In the genomic region with DNA sequence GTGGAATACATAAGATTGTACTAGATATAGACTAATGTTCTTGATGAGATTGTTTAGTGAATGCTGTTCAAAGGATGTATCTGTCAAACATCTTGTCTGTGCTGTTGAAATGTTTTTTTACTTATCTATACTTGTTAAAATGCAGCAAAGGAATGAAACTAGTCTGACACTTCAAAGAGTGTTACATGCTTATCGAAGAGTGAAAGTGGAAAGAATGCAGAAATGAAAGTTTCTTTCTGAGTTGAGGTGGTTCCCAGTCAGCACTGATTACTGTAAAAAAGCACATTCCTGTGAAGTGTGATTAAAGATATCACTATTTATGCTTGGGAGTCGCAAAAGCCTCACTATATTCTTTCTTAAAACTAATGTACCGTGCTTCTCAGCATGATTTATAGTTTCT, we compare ENCODE assay signal across 13 cellular contexts.
A peak's percentile ranks its signal among the peaks of the same experiment; 100 is the strongest.
DNase-seq lines count a peak whose midpoint lies in the region; ATAC-seq and TF ChIP-seq lines count a peak whose summit lies in the region.
"Had no signal": no experiment of that assay in that cellular context is flagged by ENCODE, and none has a peak within 500 bp of the region (broad histone marks: within the 10 kb centered on the region; RNA-seq: fewer than 3 reads in every experiment).

No MANE protein-coding gene starts in this region.

- ATAC-seq in HG02852 (IDR thresholded peaks at IDR 0.05; ENCODE audit: unreplicated experiment) (peak; percentile 97), body of pancreas (no peak), GM21390 (IDR thresholded peaks at IDR 0.05; ENCODE audit: unreplicated experiment) (no peak)
- peak; percentile 95 to 96 for ATAC-seq in stimulated activated naive B cell treated with anti-CD40 and anti-IgM and Interleukin-4, amounts not matched to agents 10 μg/mL and 1 μg/mL and 100 μg/mL, for 72 hours (replicated peaks)
- ATAC-seq: GM23338 had no signal

- no peak for TF ChIP-seq EP300 in sigmoid colon (IDR thresholded peaks at IDR 0.05)

- dilution Hi-C loops in mammary epithelial cell (cut with HindIII; ENCODE audit: low sequenced_read_pairs) = no loop called here

- 19% methylated on average over 3 of the region's 3 CpGs for WGBS in mammary epithelial cell (ENCODE audit: low coverage, missing lambda C conversion rate)
- 32 to 35% methylated on average over 3 of the region's 3 CpGs for WGBS in body of pancreas, 2 donors
- 50 to 70% methylated on average over 3 of the region's 3 CpGs for WGBS in sigmoid colon, 2 donors

- BruUV-seq in MCF 10A (replicated peaks; lab: Mats Ljungman, UMichigan) (no TSS peak), mammary epithelial cell (replicated peaks; lab: Mats Ljungman, UMichigan) (no TSS peak)

- CTCF ChIA-PET in MCF 10A (lab: Yijun Ruan, JAX) = interaction anchor here (0.7 kb wide), 1 partner anchor 611 kb away, joined by 3 read pairs; no protein-coding TSS in a partner anchor
- CTCF ChIA-PET in mammary epithelial cell (lab: Charles Lee; ENCODE audit: low non-redundant PET) = no interaction called here

- no peaks in the 10 kb centered on the region for H3K79me2 ChIP-seq in mammary epithelial cell (ENCODE audit: insufficient read depth, low read length)

- H3K36me3 Mint-ChIP-seq in MCF 10A (ENCODE audit: insufficient read depth, unreplicated experiment) = no peaks in the 10 kb centered on the region
- H3K36me3 Mint-ChIP-seq in stimulated activated naive B cell treated with anti-CD40 and anti-IgM and Interleukin-4, amounts not matched to agents 10 μg/mL and 1 μg/mL and 100 μg/mL, for 72 hours = no peaks in the 10 kb centered on the region

- H3K27me3 Mint-ChIP-seq in MCF 10A (ENCODE audit: insufficient read depth, unreplicated experiment) = no peaks in the 10 kb centered on the region
- no peaks in the 10 kb centered on the region for H3K27me3 Mint-ChIP-seq in stimulated activated naive B cell treated with anti-CD40 and anti-IgM and Interleukin-4, amounts not matched to agents 10 μg/mL and 1 μg/mL and 100 μg/mL, for 72 hours

- H3K4me2 ChIP-seq in mammary epithelial cell (ENCODE audit: insufficient read depth, low read depth, low read length) = no peak overlapping the region
- H3K4me2 ChIP-seq: GM23338 had no signal

- no peak overlapping the region for H3K9ac ChIP-seq in mammary epithelial cell (ENCODE audit: insufficient read depth, low read length)

- TF ChIP-seq POLR2A in body of pancreas (IDR thresholded peaks at IDR 0.05) (no peak), sigmoid colon (IDR thresholded peaks at IDR 0.05) (no peak)

- H3K4me3 Mint-ChIP-seq in MCF 10A (ENCODE audit: unreplicated experiment) = peak overlapping the region; percentile 40
- H3K4me3 Mint-ChIP-seq in stimulated activated naive B cell treated with anti-CD40 and anti-IgM and Interleukin-4, amounts not matched to agents 10 μg/mL and 1 μg/mL and 100 μg/mL, for 72 hours = no peak overlapping the region
- H3K4me3 Mint-ChIP-seq: GM23338 had no signal

- no peaks in the 10 kb centered on the region for H3K9me3 Mint-ChIP-seq in MCF 10A (ENCODE audit: unreplicated experiment)
- H3K9me3 Mint-ChIP-seq in stimulated activated naive B cell treated with anti-CD40 and anti-IgM and Interleukin-4, amounts not matched to agents 10 μg/mL and 1 μg/mL and 100 μg/mL, for 72 hours = no peaks in the 10 kb centered on the region
- H3K9me3 Mint-ChIP-seq: GM23338 had no signal

- H4K20me1 ChIP-seq in mammary epithelial cell (ENCODE audit: insufficient read depth, low read length) = no peaks in the 10 kb centered on the region

- H3K27ac ChIP-seq in mammary epithelial cell (ENCODE audit: insufficient read depth, low read depth, low read length) (no peak overlapping the region), body of pancreas (no peak overlapping the region), sigmoid colon (no peak overlapping the region)

- no peak overlapping the region for H2AFZ ChIP-seq in mammary epithelial cell (ENCODE audit: low read depth, low read length)
- H2AFZ ChIP-seq: GM23338 had no signal

- peak overlapping the region; percentile 5 for H3K27ac Mint-ChIP-seq in MCF 10A (ENCODE audit: low read depth, unreplicated experiment)
- no peak overlapping the region for H3K27ac Mint-ChIP-seq in stimulated activated naive B cell treated with anti-CD40 and anti-IgM and Interleukin-4, amounts not matched to agents 10 μg/mL and 1 μg/mL and 100 μg/mL, for 72 hours
- H3K27ac Mint-ChIP-seq: GM23338 had no signal

- peaks cover 6% of the 10 kb centered on the region for H3K4me1 Mint-ChIP-seq in MCF 10A (ENCODE audit: insufficient read depth, unreplicated experiment)
- no peaks in the 10 kb centered on the region for H3K4me1 Mint-ChIP-seq in stimulated activated naive B cell treated with anti-CD40 and anti-IgM and Interleukin-4, amounts not matched to agents 10 μg/mL and 1 μg/mL and 100 μg/mL, for 72 hours
- H3K4me1 Mint-ChIP-seq: GM23338 had no signal

- H3K9me3 ChIP-seq in mammary epithelial cell (replicated peaks; ENCODE audit: insufficient read depth, low read length) = peaks cover 12% of the 10 kb centered on the region
- no peaks in the 10 kb centered on the region for H3K9me3 ChIP-seq in body of pancreas
- no peaks in the 10 kb centered on the region for H3K9me3 ChIP-seq in sigmoid colon

- in situ Hi-C loops in mammary epithelial cell (cut with MboI; ENCODE audit: low sequenced_read_pairs in 2 of 2) = no loop called here

- TF ChIP-seq CTCF in MCF 10A (IDR thresholded peaks at IDR 0.05; ENCODE audit: unreplicated experiment) (no peak), mammary epithelial cell (conservative IDR thresholded peaks at IDR 0.05 in 1 of 2, IDR thresholded peaks at IDR 0.05 in 1 of 2; ENCODE audit: extremely low read depth in 1 of 2, insufficient read depth in 1 of 2, low read depth in 1 of 2, low read length in 2 of 2) (no peak), body of pancreas (IDR thresholded peaks at IDR 0.05) (no peak), sigmoid colon (IDR thresholded peaks at IDR 0.05) (no peak)

- DNase-seq in MCF 10A (ENCODE audit: unreplicated experiment) (no peak), mammary epithelial cell (no peak), OCI-M1 (lab: John Stamatoyannopoulos, UW) (peak; percentile 54), body of pancreas (no peak), sigmoid colon (no peak)
- DNase-seq in stimulated activated naive B cell treated with anti-CD40 and anti-IgM and Interleukin-4, amounts not matched to agents 10 μg/mL and 1 μg/mL and 100 μg/mL, for 72 hours = no peak
- DNase-seq: effector memory CD4-positive, alpha-beta T cell; hippocampal formation; SHP77 treated with DMSO at 0.1 percent for 48 hours; stimulated activated CD4-positive, alpha-beta T cell treated with anti-CD3 and anti-CD28 coated beads, Interleukin-15, amount 100 ng/mL, for 24 hours had no signal

- H3K4me1 ChIP-seq in mammary epithelial cell (ENCODE audit: insufficient read depth, low read length) (no peaks in the 10 kb centered on the region), body of pancreas (no peaks in the 10 kb centered on the region), sigmoid colon (no peaks in the 10 kb centered on the region)

- no peaks in the 10 kb centered on the region for H3K27me3 ChIP-seq in mammary epithelial cell (ENCODE audit: insufficient read depth, low read length)
- H3K27me3 ChIP-seq in body of pancreas = no peaks in the 10 kb centered on the region
- H3K27me3 ChIP-seq in sigmoid colon = no peaks in the 10 kb centered on the region

- POLR2A ChIA-PET in MCF 10A (lab: Yijun Ruan, JAX) = no interaction called here

- intact Hi-C loops in MCF 10A (cut with micrococcal nuclease) (no loop called here), mammary epithelial cell (cut with micrococcal nuclease) (no loop called here), body of pancreas (cut with DNase I) (no loop called here), sigmoid colon (cut with DNase I) (no loop called here)

- no peaks in the 10 kb centered on the region for H3K36me3 ChIP-seq in mammary epithelial cell (ENCODE audit: insufficient read depth, low read length)
- no peaks in the 10 kb centered on the region for H3K36me3 ChIP-seq in body of pancreas (replicated peaks in 1 of 2; ENCODE audit: insufficient read depth in 1 of 2, low read depth in 2 of 2)
- no peaks in the 10 kb centered on the region for H3K36me3 ChIP-seq in sigmoid colon

- H3K4me3 ChIP-seq in mammary epithelial cell (replicated peaks in 1 of 3; ENCODE audit: insufficient read depth in 1 of 3, low read depth in 2 of 3, low read length in 3 of 3) (no peak overlapping the region), body of pancreas (no peak overlapping the region), sigmoid colon (no peak overlapping the region)
- H3K4me3 ChIP-seq: GM23338 had no signal

Comparison
In these comparisons a context has a peak if more than half of its experiments do, and no peak if none do; other contexts are left out.
1. ATAC-seq: peak in HG02852 (single experiment) and stimulated activated naive B cell treated with anti-CD40 and anti-IgM and Interleukin-4, amounts not matched to agents 10 μg/mL and 1 μg/mL and 100 μg/mL, for 72 hours (2 of 2); none in body of pancreas (single experiment) and GM21390 (single experiment).